11 cellular contexts compared by ENCODE assay signal in genomic region chr5:150623152-150623877, GRCh38. TPM values are rescaled to one million over a fixed set of nuclear protein-coding genes. Genes with fewer than 3 reads are reported as not detected.
A peak's percentile ranks its signal among the peaks of the same experiment; 100 is the strongest.
DNase-seq lines count a peak whose midpoint lies in the region; ATAC-seq, FAIRE-seq and TF ChIP-seq lines count a peak whose summit lies in the region.
"Had no signal": no experiment of that assay in that cellular context is flagged by ENCODE, and none has a peak within 500 bp of the region (broad histone marks: within the 10 kb centered on the region; RNA-seq: fewer than 3 reads in every experiment).

No MANE protein-coding gene starts in this region.

- H3K4me3 Mint-ChIP-seq in CD8-positive, alpha-beta memory T cell = peak overlapping the region in 6 of 7 donors; percentile 2 to 91 (median 77)
- peak overlapping the region; percentile 93 for H3K4me3 Mint-ChIP-seq in astrocyte (ENCODE audit: unreplicated experiment)
- H3K4me3 Mint-ChIP-seq in neural progenitor cell = peak overlapping the region; percentile 20
- no peak overlapping the region for H3K4me3 Mint-ChIP-seq in activated CD8-positive, alpha-beta memory T cell treated with anti-CD3 and anti-CD28 coated beads, Interleukin-2, amount 10 ng/mL, durations not matched to agents 7 days and 5 days

- peaks cover 0 to 4% (median 0%) of the 10 kb centered on the region in 3 donors for H3K36me3 Mint-ChIP-seq in CD8-positive, alpha-beta memory T cell
- H3K36me3 Mint-ChIP-seq in astrocyte (ENCODE audit: low read depth, unreplicated experiment) (no peaks in the 10 kb centered on the region), neural progenitor cell (no peaks in the 10 kb centered on the region)
- H3K36me3 Mint-ChIP-seq in activated CD8-positive, alpha-beta memory T cell treated with anti-CD3 and anti-CD28 coated beads, Interleukin-2, amount 10 ng/mL, durations not matched to agents 7 days and 5 days = no peaks in the 10 kb centered on the region

- H3K27me3 ChIP-seq in CD8-positive, alpha-beta memory T cell (ENCODE audit: insufficient read depth, low read length, poor library complexity, severe bottlenecking) = peaks cover 12% of the 10 kb centered on the region
- H3K27me3 ChIP-seq in astrocyte (ENCODE audit: insufficient read depth, low read length) = no peaks in the 10 kb centered on the region
- peaks cover 37% of the 10 kb centered on the region for H3K27me3 ChIP-seq in neural progenitor cell

- POLR2A ChIA-PET in CD8-positive, alpha-beta memory T cell (lab: Charles Lee) = no interaction called here

- H2AFZ ChIP-seq in astrocyte (ENCODE audit: low read depth, low read length) (no peak overlapping the region), neural progenitor cell (replicated peaks) (no peak overlapping the region)

- peak; percentile 21 for ATAC-seq in GM21529 (IDR thresholded peaks at IDR 0.05; ENCODE audit: unreplicated experiment)
- no peak for ATAC-seq in GM19395 (IDR thresholded peaks at IDR 0.05; ENCODE audit: unreplicated experiment)
- ATAC-seq in activated CD8-positive, alpha-beta memory T cell treated with anti-CD3 and anti-CD28 coated beads, Interleukin-2, amount 10 ng/mL, durations not matched to agents 7 days and 5 days = no peak

- H3K79me2 ChIP-seq in astrocyte (ENCODE audit: insufficient read depth, low read length) = peaks cover 30% of the 10 kb centered on the region
- H3K79me2 ChIP-seq in neural progenitor cell (ENCODE audit: low read depth) = no peaks in the 10 kb centered on the region

- H3K27ac Mint-ChIP-seq in CD8-positive, alpha-beta memory T cell = peak overlapping the region in 1 of 8 donors; percentile 40
- H3K27ac Mint-ChIP-seq in astrocyte (ENCODE audit: unreplicated experiment) (no peak overlapping the region), neural progenitor cell (no peak overlapping the region)
- H3K27ac Mint-ChIP-seq in activated CD8-positive, alpha-beta memory T cell treated with anti-CD3 and anti-CD28 coated beads, Interleukin-2, amount 10 ng/mL, durations not matched to agents 7 days and 5 days = no peak overlapping the region
- H3K27ac Mint-ChIP-seq: activated T-helper 2 cell treated with anti-CD3 and anti-CD28 coated beads, Interferon-gamma antibody, Interleukin-2, Interleukin-4, amounts not matched to agents 10 μg/mL and 5 μg/mL and 100 μg/mL, durations not matched to agents 14 hours and 24 hours and 36 hours; T-helper 2 cell treated with Interferon-gamma antibody and Interleukin-4, amounts not matched to agents 5 μg/mL and 100 μg/mL, for 36 hours had no signal

- peaks cover 13% of the 10 kb centered on the region for H3K4me1 ChIP-seq in CD8-positive, alpha-beta memory T cell (ENCODE audit: insufficient read depth, low read length)
- H3K4me1 ChIP-seq in astrocyte (ENCODE audit: insufficient read depth, low read length) = peaks cover 71% of the 10 kb centered on the region
- peaks cover 19% of the 10 kb centered on the region for H3K4me1 ChIP-seq in neural progenitor cell

- H3K9me3 ChIP-seq in CD8-positive, alpha-beta memory T cell (ENCODE audit: low read length) = no peaks in the 10 kb centered on the region
- H3K9me3 ChIP-seq in astrocyte (ENCODE audit: insufficient read depth, low read depth, low read length) = no peaks in the 10 kb centered on the region
- no peaks in the 10 kb centered on the region for H3K9me3 ChIP-seq in neural progenitor cell (ENCODE audit: low read depth)

- TF ChIP-seq CTCF in astrocyte (IDR thresholded peaks at IDR 0.05; ENCODE audit: insufficient read depth, low read depth, low read length) = no peak
- TF ChIP-seq CTCF in neural progenitor cell (IDR thresholded peaks at IDR 0.05) = no peak

- H3K4me3 ChIP-seq in CD8-positive, alpha-beta memory T cell (ENCODE audit: low read length) = no peak overlapping the region
- H3K4me3 ChIP-seq in astrocyte (ENCODE audit: insufficient read depth, low read depth, low read length) = no peak overlapping the region
- H3K4me3 ChIP-seq in neural progenitor cell = no peak overlapping the region

- H3K4me2 ChIP-seq in astrocyte (ENCODE audit: low read length) = peak overlapping the region; percentile 82
- no peak overlapping the region for H3K4me2 ChIP-seq in neural progenitor cell

- H3K4me1 Mint-ChIP-seq in CD8-positive, alpha-beta memory T cell = peaks cover 11 to 22% (median 15%) of the 10 kb centered on the region in 3 donors
- H3K4me1 Mint-ChIP-seq in astrocyte (ENCODE audit: low read depth, unreplicated experiment) (peaks cover 35% of the 10 kb centered on the region), neural progenitor cell (peaks cover 49% of the 10 kb centered on the region)
- peaks cover 13% of the 10 kb centered on the region for H3K4me1 Mint-ChIP-seq in activated CD8-positive, alpha-beta memory T cell treated with anti-CD3 and anti-CD28 coated beads, Interleukin-2, amount 10 ng/mL, durations not matched to agents 7 days and 5 days

- CTCF ChIA-PET in CD8-positive, alpha-beta memory T cell (lab: Charles Lee) = no interaction called here
- CTCF ChIA-PET in activated CD8-positive, alpha-beta memory T cell treated with anti-CD3 and anti-CD28 coated beads, Interleukin-2, amount 10 ng/mL, durations not matched to agents 7 days and 5 days (lab: Charles Lee) = no interaction called here

- H3K27ac ChIP-seq in CD8-positive, alpha-beta memory T cell (ENCODE audit: low read depth, low read length) = no peak overlapping the region
- peak overlapping the region; percentile 11 for H3K27ac ChIP-seq in astrocyte (ENCODE audit: low read depth, low read length)
- H3K27ac ChIP-seq in neural progenitor cell = no peak overlapping the region

- no peaks in the 10 kb centered on the region for H3K36me3 ChIP-seq in CD8-positive, alpha-beta memory T cell (ENCODE audit: insufficient read depth, low read length)
- H3K36me3 ChIP-seq in astrocyte (ENCODE audit: insufficient read depth, low read length) (no peaks in the 10 kb centered on the region), neural progenitor cell (no peaks in the 10 kb centered on the region)

- no peak for DNase-seq in CD8-positive, alpha-beta memory T cell
- DNase-seq in astrocyte (ENCODE audit: low read depth) (no peak), neural progenitor cell (ENCODE audit: low spot score) (no peak), T-helper 1 cell (no peak), activated gamma-delta T cell treated with Interleukin-2 at 50 U/mL for 16 hours (no peak)
- no peak for DNase-seq in activated CD8-positive, alpha-beta memory T cell treated with anti-CD3 and anti-CD28 coated beads, Interleukin-2, amount 10 ng/mL, durations not matched to agents 7 days and 5 days

- no peak for FAIRE-seq in astrocyte (lab: Jason Lieb, UNC)
- FAIRE-seq: endometrium had no signal

- H3K9me3 Mint-ChIP-seq in CD8-positive, alpha-beta memory T cell = no peaks in the 10 kb centered on the region
- H3K9me3 Mint-ChIP-seq in astrocyte (ENCODE audit: unreplicated experiment) (no peaks in the 10 kb centered on the region), neural progenitor cell (peaks cover 2% of the 10 kb centered on the region)
- H3K9me3 Mint-ChIP-seq in activated CD8-positive, alpha-beta memory T cell treated with anti-CD3 and anti-CD28 coated beads, Interleukin-2, amount 10 ng/mL, durations not matched to agents 7 days and 5 days (ENCODE audit: low read depth) = no peaks in the 10 kb centered on the region
- H3K9me3 Mint-ChIP-seq: activated T-helper 2 cell treated with anti-CD3 and anti-CD28 coated beads, Interferon-gamma antibody, Interleukin-2, Interleukin-4, amounts not matched to agents 10 μg/mL and 5 μg/mL and 100 μg/mL, durations not matched to agents 14 hours and 24 hours and 36 hours; T-helper 2 cell treated with Interferon-gamma antibody and Interleukin-4, amounts not matched to agents 5 μg/mL and 100 μg/mL, for 36 hours had no signal

- H3F3A ChIP-seq in neural progenitor cell (ENCODE audit: low read depth) = peaks cover 10% of the 10 kb centered on the region

- H3K9ac ChIP-seq in astrocyte (ENCODE audit: low read length) (peak overlapping the region; percentile 40), neural progenitor cell (no peak overlapping the region)

- peaks cover 17 to 39% of the 10 kb centered on the region in 2 donors for H3K27me3 Mint-ChIP-seq in CD8-positive, alpha-beta memory T cell
- H3K27me3 Mint-ChIP-seq in astrocyte (ENCODE audit: low read depth, unreplicated experiment) (peaks cover 14% of the 10 kb centered on the region), neural progenitor cell (ENCODE audit: insufficient read depth, low read depth) (peaks cover 26% of the 10 kb centered on the region)
- H3K27me3 Mint-ChIP-seq in activated CD8-positive, alpha-beta memory T cell treated with anti-CD3 and anti-CD28 coated beads, Interleukin-2, amount 10 ng/mL, durations not matched to agents 7 days and 5 days = peaks cover 25% of the 10 kb centered on the region

- H4K20me1 ChIP-seq in astrocyte (ENCODE audit: insufficient read depth, low read length) (peaks cover 8% of the 10 kb centered on the region), neural progenitor cell (ENCODE audit: low read depth) (no peaks in the 10 kb centered on the region)

RNA-seq across cellular contexts. Expression of gene SYNPO, which starts 17.1 kb away (rescaled TPM):
- total RNA-seq in CD8-positive, alpha-beta memory T cell = under 1 TPM in 1 of 2 experiments, not detected in 1; 0.13 TPM
- not detected for polyA plus RNA-seq in CD8-positive, alpha-beta memory T cell
- 40.2 and 68.9 TPM in 2 replicates for total RNA-seq in astrocyte
- total RNA-seq in neural progenitor cell (ENCODE audit: low replicate concordance) = 0.41 and 1.3 TPM in 2 replicates
- total RNA-seq in activated CD8-positive, alpha-beta memory T cell treated with anti-CD3 and anti-CD28 coated beads, Interleukin-2, amount 10 ng/mL, durations not matched to agents 7 days and 5 days = under 1 TPM; 0.05 to 0.09 TPM

RNA-seq across cellular contexts. Expression of gene MYOZ3, which starts 37.7 kb away (rescaled TPM):
- not detected for total RNA-seq in CD8-positive, alpha-beta memory T cell
- polyA plus RNA-seq in CD8-positive, alpha-beta memory T cell = not detected
- total RNA-seq in astrocyte (5.5 and 9.4 TPM in 2 replicates), neural progenitor cell (ENCODE audit: low replicate concordance) (0.43 and 0.90 TPM in 2 replicates)
- not detected for total RNA-seq in activated CD8-positive, alpha-beta memory T cell treated with anti-CD3 and anti-CD28 coated beads, Interleukin-2, amount 10 ng/mL, durations not matched to agents 7 days and 5 days

Comparison
In these comparisons a context has a peak if more than half of its experiments do, and no peak if none do; other contexts are left out.
1. RNA of gene SYNPO, which starts 17.1 kb away (total RNA-seq): 40.2 to 68.9 TPM in astrocyte; 0.41 to 1.3 TPM in neural progenitor cell, 0.13 TPM in CD8-positive, alpha-beta memory T cell and 0.05 to 0.09 TPM in activated CD8-positive, alpha-beta memory T cell treated with anti-CD3 and anti-CD28 coated beads, Interleukin-2, amount 10 ng/mL, durations not matched to agents 7 days and 5 days; every median in the first group is over 10 times any median in the second.